11 cellular contexts compared by ENCODE assay signal in the genomic region with DNA sequence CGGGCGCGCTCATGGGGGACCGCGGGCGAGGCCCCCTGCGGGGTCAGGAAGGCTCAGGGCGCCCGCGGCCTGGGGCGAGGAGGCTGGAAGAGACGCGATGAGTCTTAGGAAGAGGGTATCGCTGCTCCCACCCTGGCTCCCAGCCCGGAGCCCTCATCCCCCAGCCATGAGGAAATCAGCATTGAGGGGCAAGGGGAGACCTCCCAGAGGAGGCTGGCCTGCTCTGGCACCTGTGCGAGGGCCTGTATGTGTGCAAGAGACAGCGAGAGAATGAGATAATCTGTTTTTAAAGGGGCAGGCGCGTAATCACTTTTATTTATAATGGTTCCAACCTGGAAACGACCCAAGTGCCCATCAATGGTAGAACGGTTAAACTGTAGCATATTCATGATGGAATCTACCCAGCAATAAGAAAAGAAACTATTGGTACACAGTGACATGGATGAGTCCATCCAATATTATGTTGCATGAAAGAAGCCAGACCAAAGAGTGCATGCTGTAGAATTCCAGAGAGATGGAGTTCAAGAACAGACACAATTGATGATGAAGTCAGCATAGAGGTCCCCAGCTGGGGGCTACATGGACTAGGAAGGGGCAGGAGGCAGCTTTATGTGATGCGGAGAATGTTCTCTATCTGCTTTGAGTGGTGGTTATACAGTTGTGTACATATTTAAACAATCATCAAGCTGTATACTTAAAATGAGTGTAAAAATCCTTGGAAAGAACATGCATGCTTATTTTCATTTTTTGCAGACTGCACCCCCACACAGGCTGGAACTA. TPM values are rescaled to one million over a fixed set of nuclear protein-coding genes. Genes with fewer than 3 reads are reported as not detected.
DNase-seq lines count a peak whose midpoint lies in the region; ATAC-seq, FAIRE-seq and TF ChIP-seq lines count a peak whose summit lies in the region.
"Had no signal": no experiment of that assay in that cellular context is flagged by ENCODE, and none has a peak within 500 bp of the region (broad histone marks: within the 10 kb centered on the region; RNA-seq: fewer than 3 reads in every experiment).

No MANE protein-coding gene starts in this region.

- H3K79me2 ChIP-seq in keratinocyte (ENCODE audit: control insufficient read depth, insufficient read depth, low read length), result no peaks in the 10 kb centered on the region

- DNase-seq in CD4-positive, alpha-beta memory T cell, result no peak
- DNase-seq in activated CD4-positive, alpha-beta memory T cell treated with anti-CD3 and anti-CD28 coated beads, Interleukin-2, amount 10 ng/mL, durations not matched to agents 7 days and 5 days, result no peak
- DNase-seq in keratinocyte (ENCODE audit: low read depth, low spot score), result no peak
- DNase-seq in left lung, result no peak
- no peak for DNase-seq in GM10248 (ENCODE audit: extremely low spot score)
- DNase-seq in putamen (ENCODE audit: low spot score), result no peak
- no peak for DNase-seq in SJCRH30

- no peaks in the 10 kb centered on the region for H4K20me1 ChIP-seq in keratinocyte (ENCODE audit: control insufficient read depth, extremely low read depth, insufficient read depth, low read length)

- no peak overlapping the region for H3K9ac ChIP-seq in keratinocyte (ENCODE audit: control insufficient read depth, extremely low read depth, insufficient read depth, low read length)

- TF ChIP-seq CTCF in keratinocyte (optimal IDR thresholded peaks at IDR 0.05 in 1 of 3, IDR thresholded peaks at IDR 0.05 in 1 of 3, conservative IDR thresholded peaks at IDR 0.05 in 1 of 3; ENCODE audit: extremely low read depth in 1 of 3, insufficient read depth in 2 of 3, low read length in 3 of 3), result no peak
- TF ChIP-seq CTCF in left lung (IDR thresholded peaks at IDR 0.05), result no peak
- TF ChIP-seq CTCF in GM10248 (IDR thresholded peaks at IDR 0.05; ENCODE audit: control extremely low read depth, extremely low read depth, low read depth, missing control alignments), result no peak

- H3K36me3 Mint-ChIP-seq in CD4-positive, alpha-beta memory T cell, result peaks cover 0 to 2% of the 10 kb centered on the region in 2 donors
- H3K36me3 Mint-ChIP-seq in activated CD4-positive, alpha-beta memory T cell treated with anti-CD3 and anti-CD28 coated beads, Interleukin-2, amount 10 ng/mL, durations not matched to agents 7 days and 5 days (ENCODE audit: low read depth), result peaks cover 3% of the 10 kb centered on the region

- peak overlapping the region; percentile 46 for H3K27ac ChIP-seq in CD4-positive, alpha-beta memory T cell (ENCODE audit: low read depth, low read length)
- no peak overlapping the region for H3K27ac ChIP-seq in keratinocyte (ENCODE audit: control insufficient read depth, insufficient read depth, low read length)
- no peak overlapping the region for H3K27ac ChIP-seq in left lung
- H3K27ac ChIP-seq in SJCRH30, result no peak overlapping the region

- H3K36me3 ChIP-seq in CD4-positive, alpha-beta memory T cell (ENCODE audit: insufficient read depth, low read length), result no peaks in the 10 kb centered on the region
- no peaks in the 10 kb centered on the region for H3K36me3 ChIP-seq in keratinocyte (ENCODE audit: control insufficient read depth in 2 of 2, extremely low read depth in 1 of 2, insufficient read depth in 2 of 2, low read length in 2 of 2)
- H3K36me3 ChIP-seq in left lung, result no peaks in the 10 kb centered on the region
- peaks cover 5% of the 10 kb centered on the region for H3K36me3 ChIP-seq in SJCRH30

- H3K27ac Mint-ChIP-seq in CD4-positive, alpha-beta memory T cell, result peak overlapping the region in 4 of 7 donors; percentile 6 to 93 (median 86)
- no peak overlapping the region for H3K27ac Mint-ChIP-seq in activated CD4-positive, alpha-beta memory T cell treated with anti-CD3 and anti-CD28 coated beads, Interleukin-2, amount 10 ng/mL, durations not matched to agents 7 days and 5 days

- ATAC-seq in GM21447 (IDR thresholded peaks at IDR 0.05; ENCODE audit: unreplicated experiment) (peak; percentile 17), left lung (no peak)

- CTCF ChIA-PET in CD4-positive, alpha-beta memory T cell (lab: Charles Lee; ENCODE audit: partially characterized antibody), result interaction anchor here (1.0 to 2.8 kb wide), 2 partner anchors 21 to 57 kb away, joined by 3 to 10 read pairs; a partner anchor contains a TSS
- CTCF ChIA-PET in activated CD4-positive, alpha-beta memory T cell treated with anti-CD3 and anti-CD28 coated beads, Interleukin-2, amount 10 ng/mL, durations not matched to agents 7 days and 5 days (lab: Charles Lee), result no interaction called here
- CTCF ChIA-PET in GM10248 (lab: Yijun Ruan, JAX), result interaction anchor here (0.9 to 4.4 kb wide), 3 partner anchors 11 to 38 kb away, joined by 3 to 13 read pairs (median 3); no protein-coding TSS in a partner anchor

- peak overlapping the region; percentile 62 for H2AFZ ChIP-seq in keratinocyte (ENCODE audit: control insufficient read depth, low read length)

- dilution Hi-C loops in keratinocyte (cut with MboI; ENCODE audit: extremely low pct_ligation_motif_present, low sequenced_read_pairs), result no loop called here

- H3K27me3 ChIP-seq in CD4-positive, alpha-beta memory T cell (ENCODE audit: insufficient read depth, low read length), result no peaks in the 10 kb centered on the region
- H3K27me3 ChIP-seq in keratinocyte (ENCODE audit: control insufficient read depth, extremely low read depth, insufficient read depth, low read length) (no peaks in the 10 kb centered on the region), left lung (peaks cover 20 to 60% of the 10 kb centered on the region in 2 donors), SJCRH30 (no peaks in the 10 kb centered on the region)

- peaks cover 24% of the 10 kb centered on the region for H3K4me1 ChIP-seq in CD4-positive, alpha-beta memory T cell (ENCODE audit: insufficient read depth, low read length)
- H3K4me1 ChIP-seq in keratinocyte (ENCODE audit: control insufficient read depth, extremely low read depth, insufficient read depth, low read length), result peaks cover 7% of the 10 kb centered on the region
- peaks cover 0 to 5% of the 10 kb centered on the region in 2 donors for H3K4me1 ChIP-seq in left lung
- H3K4me1 ChIP-seq in SJCRH30, result peaks cover 3% of the 10 kb centered on the region; the same call in 1 of the 2 replicates

- no peaks in the 10 kb centered on the region for H3K27me3 Mint-ChIP-seq in CD4-positive, alpha-beta memory T cell
- H3K27me3 Mint-ChIP-seq in activated CD4-positive, alpha-beta memory T cell treated with anti-CD3 and anti-CD28 coated beads, Interleukin-2, amount 10 ng/mL, durations not matched to agents 7 days and 5 days, result no peaks in the 10 kb centered on the region

- POLR2A ChIA-PET in CD4-positive, alpha-beta memory T cell (lab: Charles Lee; ENCODE audit: partially characterized antibody), result interaction anchor here (0.7 to 2.1 kb wide), 2 partner anchors 36 kb away, joined by 3 to 24 read pairs; a partner anchor contains a TSS
- POLR2A ChIA-PET in activated CD4-positive, alpha-beta memory T cell treated with anti-CD3 and anti-CD28 coated beads, Interleukin-2, amount 10 ng/mL, durations not matched to agents 7 days and 5 days (lab: Charles Lee), result interaction anchor here (1.5 kb wide), 1 partner anchor 12 kb away, joined by 5 read pairs; no protein-coding TSS in a partner anchor
- POLR2A ChIA-PET in GM10248 (lab: Yijun Ruan, JAX), result no interaction called here

- intact Hi-C loops in CD4-positive, alpha-beta memory T cell (cut with micrococcal nuclease), result loop anchor here (1.0 to 2.0 kb wide), 3 partner anchors 15 to 36 kb away; a partner anchor contains a TSS
- intact Hi-C loops in left lung (cut with DNase I), result no loop called here

- no peaks in the 10 kb centered on the region for H3K9me3 ChIP-seq in CD4-positive, alpha-beta memory T cell (ENCODE audit: control insufficient read depth in 1 of 2, low read length in 2 of 2)
- H3K9me3 ChIP-seq in keratinocyte (ENCODE audit: control insufficient read depth, low read depth, low read length) (no peaks in the 10 kb centered on the region), left lung (no peaks in the 10 kb centered on the region), SJCRH30 (replicated peaks) (no peaks in the 10 kb centered on the region)

- peak overlapping the region in 1 of 2 donors; percentile 42 for H3K4me3 ChIP-seq in CD4-positive, alpha-beta memory T cell (ENCODE audit: low read length in 2 of 2)
- H3K4me3 ChIP-seq in keratinocyte (ENCODE audit: control insufficient read depth in 2 of 3, extremely low read depth in 1 of 3, insufficient read depth in 2 of 3, low read depth in 1 of 3, low read length in 3 of 3) (peak overlapping the region; percentile 27 to 54 (median 32)), left lung (no peak overlapping the region), SJCRH30 (no peak overlapping the region)

- H3K9me1 ChIP-seq in keratinocyte (ENCODE audit: control insufficient read depth, extremely low read depth, insufficient read depth, low read length), result no peaks in the 10 kb centered on the region

- FAIRE-seq in keratinocyte (lab: Jason Lieb, UNC), result no peak
- FAIRE-seq: G401.6 had no signal

- H3K4me3 Mint-ChIP-seq in CD4-positive, alpha-beta memory T cell, result peak overlapping the region; percentile 61 to 85 (median 75)
- peak overlapping the region; percentile 65 for H3K4me3 Mint-ChIP-seq in activated CD4-positive, alpha-beta memory T cell treated with anti-CD3 and anti-CD28 coated beads, Interleukin-2, amount 10 ng/mL, durations not matched to agents 7 days and 5 days

- peaks cover 18 to 27% (median 23%) of the 10 kb centered on the region in 4 donors for H3K4me1 Mint-ChIP-seq in CD4-positive, alpha-beta memory T cell
- peaks cover 24% of the 10 kb centered on the region for H3K4me1 Mint-ChIP-seq in activated CD4-positive, alpha-beta memory T cell treated with anti-CD3 and anti-CD28 coated beads, Interleukin-2, amount 10 ng/mL, durations not matched to agents 7 days and 5 days

- peak overlapping the region; percentile 80 for H3K4me2 ChIP-seq in keratinocyte (ENCODE audit: control insufficient read depth, extremely low read depth, insufficient read depth, low read depth, low read length)

- peaks cover 0 to 4% (median 0%) of the 10 kb centered on the region in 8 donors for H3K9me3 Mint-ChIP-seq in CD4-positive, alpha-beta memory T cell
- H3K9me3 Mint-ChIP-seq in activated CD4-positive, alpha-beta memory T cell treated with anti-CD3 and anti-CD28 coated beads, Interleukin-2, amount 10 ng/mL, durations not matched to agents 7 days and 5 days, result no peaks in the 10 kb centered on the region

RNA-seq across cellular contexts. Expression of a gene that starts 14.4 kb away (rescaled TPM):
- 10 to 100 TPM in 1 of 2 experiments, 1 to 10 TPM in 1; 9.8 to 11.4 TPM for total RNA-seq in CD4-positive, alpha-beta memory T cell
- 1 to 10 TPM in 1 of 2 donors, not detected in 1; 1.6 TPM for polyA plus RNA-seq in CD4-positive, alpha-beta memory T cell
- total RNA-seq in activated CD4-positive, alpha-beta memory T cell treated with anti-CD3 and anti-CD28 coated beads, Interleukin-2, amount 10 ng/mL, durations not matched to agents 7 days and 5 days, result 10 to 100 TPM; 12.0 to 13.3 TPM
- 4.1 to 5.2 TPM (median 4.5 TPM) in 3 replicates for polyA plus RNA-seq in keratinocyte
- polyA plus RNA-seq in keratinocyte (2011; ENCODE audit: low read depth), result 0.27 TPM
- polyA plus RNA-seq in keratinocyte (2011; cell fraction: cytosol; rRNA removed), result 3.4 and 4.3 TPM in 2 replicates
- 14.0 and 19.2 TPM in 2 replicates for polyA plus RNA-seq in keratinocyte (2011; cell fraction: nucleus; rRNA removed)
- 1.9 and 5.2 TPM in 2 replicates for polyA plus RNA-seq in keratinocyte (2012; ENCODE audit: low replicate concordance)
- 6.4 to 7.6 TPM (median 7.3 TPM) in 3 replicates for polyA minus RNA-seq in keratinocyte
- 10.6 TPM for polyA minus RNA-seq in keratinocyte (2011; cell fraction: cytosol; rRNA and poly(A)+ RNA removed)
- 7.9 and 12.0 TPM in 2 replicates for polyA minus RNA-seq in keratinocyte (2011; cell fraction: nucleus; rRNA and poly(A)+ RNA removed)
- total RNA-seq in left lung, result 1 to 10 TPM; 2.4 to 3.5 TPM
- total RNA-seq in SJCRH30 (2014; rRNA removed; shearing (Covaris generic)), result 12.0 and 14.2 TPM in 2 replicates

RNA-seq across cellular contexts. Expression of a gene that starts 23.5 kb away (rescaled TPM):
- total RNA-seq in CD4-positive, alpha-beta memory T cell, result not detected
- polyA plus RNA-seq in CD4-positive, alpha-beta memory T cell, result not detected
- total RNA-seq in activated CD4-positive, alpha-beta memory T cell treated with anti-CD3 and anti-CD28 coated beads, Interleukin-2, amount 10 ng/mL, durations not matched to agents 7 days and 5 days, result not detected
- not detected in 3 replicates for polyA plus RNA-seq in keratinocyte
- not detected for polyA plus RNA-seq in keratinocyte (2011; ENCODE audit: low read depth)
- polyA plus RNA-seq in keratinocyte (2011; cell fraction: cytosol; rRNA removed), result not detected in 2 replicates
- not detected in 2 replicates for polyA plus RNA-seq in keratinocyte (2011; cell fraction: nucleus; rRNA removed)
- not detected in 2 replicates for polyA plus RNA-seq in keratinocyte (2012; ENCODE audit: low replicate concordance)
- not detected in 3 replicates for polyA minus RNA-seq in keratinocyte
- not detected for polyA minus RNA-seq in keratinocyte (2011; cell fraction: cytosol; rRNA and poly(A)+ RNA removed)
- polyA minus RNA-seq in keratinocyte (2011; cell fraction: nucleus; rRNA and poly(A)+ RNA removed), result not detected in 2 replicates
- total RNA-seq in left lung, result not detected
- not detected in 2 replicates for total RNA-seq in SJCRH30 (2014; rRNA removed; shearing (Covaris generic))
- total RNA-seq: fibroblast of lung, temporal lobe had no signal
- polyA plus RNA-seq: fibroblast of lung had no signal

RNA-seq across cellular contexts. Expression of a gene that starts 35.8 kb away (rescaled TPM):
- total RNA-seq in CD4-positive, alpha-beta memory T cell, result 100 to 1,000 TPM; 187 to 188 TPM
- polyA plus RNA-seq in CD4-positive, alpha-beta memory T cell, result 100 to 1,000 TPM; 239 to 400 TPM
- total RNA-seq in activated CD4-positive, alpha-beta memory T cell treated with anti-CD3 and anti-CD28 coated beads, Interleukin-2, amount 10 ng/mL, durations not matched to agents 7 days and 5 days, result 100 to 1,000 TPM; 259 to 262 TPM
- polyA plus RNA-seq in keratinocyte, result 329 to 378 TPM (median 357 TPM) in 3 replicates
- polyA plus RNA-seq in keratinocyte (2011; ENCODE audit: low read depth), result 432 TPM
- polyA plus RNA-seq in keratinocyte (2011; cell fraction: cytosol; rRNA removed), result 284 and 359 TPM in 2 replicates
- 233 and 249 TPM in 2 replicates for polyA plus RNA-seq in keratinocyte (2011; cell fraction: nucleus; rRNA removed)
- polyA plus RNA-seq in keratinocyte (2012; ENCODE audit: low replicate concordance), result 225 and 369 TPM in 2 replicates
- 337 to 463 TPM (median 392 TPM) in 3 replicates for polyA minus RNA-seq in keratinocyte
- 226 TPM for polyA minus RNA-seq in keratinocyte (2011; cell fraction: cytosol; rRNA and poly(A)+ RNA removed)
- polyA minus RNA-seq in keratinocyte (2011; cell fraction: nucleus; rRNA and poly(A)+ RNA removed), result 94.9 and 135 TPM in 2 replicates
- 100 to 1,000 TPM; 177 to 226 TPM for total RNA-seq in left lung
- total RNA-seq in SJCRH30 (2014; rRNA removed; shearing (Covaris generic)), result 815 and 876 TPM in 2 replicates

RNA-seq across cellular contexts. Expression of a gene that starts 36.8 kb away (rescaled TPM):
- total RNA-seq in CD4-positive, alpha-beta memory T cell, result 1 to 10 TPM; 7.0 to 7.4 TPM
- polyA plus RNA-seq in CD4-positive, alpha-beta memory T cell, result 10 to 100 TPM; 20.5 to 41.5 TPM
- total RNA-seq in activated CD4-positive, alpha-beta memory T cell treated with anti-CD3 and anti-CD28 coated beads, Interleukin-2, amount 10 ng/mL, durations not matched to agents 7 days and 5 days, result 10 to 100 TPM; 10.1 to 10.7 TPM
- polyA plus RNA-seq in keratinocyte, result 7.5 to 13.1 TPM (median 8.2 TPM) in 3 replicates
- 7.2 TPM for polyA plus RNA-seq in keratinocyte (2011; ENCODE audit: low read depth)
- polyA plus RNA-seq in keratinocyte (2011; cell fraction: cytosol; rRNA removed), result 6.4 and 11.3 TPM in 2 replicates
- polyA plus RNA-seq in keratinocyte (2011; cell fraction: nucleus; rRNA removed), result 2.8 and 3.4 TPM in 2 replicates
- 8.5 and 9.6 TPM in 2 replicates for polyA plus RNA-seq in keratinocyte (2012; ENCODE audit: low replicate concordance)
- 2.6 to 10.7 TPM (median 7.1 TPM) in 3 replicates for polyA minus RNA-seq in keratinocyte
- 11.3 TPM for polyA minus RNA-seq in keratinocyte (2011; cell fraction: cytosol; rRNA and poly(A)+ RNA removed)
- 1.3 and 1.4 TPM in 2 replicates for polyA minus RNA-seq in keratinocyte (2011; cell fraction: nucleus; rRNA and poly(A)+ RNA removed)
- total RNA-seq in left lung, result 10 to 100 TPM; 23.1 to 23.3 TPM
- total RNA-seq in SJCRH30 (2014; rRNA removed; shearing (Covaris generic)), result 28.9 and 42.0 TPM in 2 replicates

RNA-seq across cellular contexts. Expression of a gene that starts 55.8 kb away (rescaled TPM):
- total RNA-seq in CD4-positive, alpha-beta memory T cell, result 10 to 100 TPM; 38.4 to 38.9 TPM
- 10 to 100 TPM; 21.3 to 23.5 TPM for polyA plus RNA-seq in CD4-positive, alpha-beta memory T cell
- total RNA-seq in activated CD4-positive, alpha-beta memory T cell treated with anti-CD3 and anti-CD28 coated beads, Interleukin-2, amount 10 ng/mL, durations not matched to agents 7 days and 5 days, result 10 to 100 TPM in 1 of 2 experiments, 1 to 10 TPM in 1; 8.9 to 14.3 TPM
- 18.6 to 24.2 TPM (median 19.8 TPM) in 3 replicates for polyA plus RNA-seq in keratinocyte
- 4.0 TPM for polyA plus RNA-seq in keratinocyte (2011; ENCODE audit: low read depth)
- polyA plus RNA-seq in keratinocyte (2011; cell fraction: cytosol; rRNA removed), result 17.1 and 17.4 TPM in 2 replicates
- 34.6 and 40.0 TPM in 2 replicates for polyA plus RNA-seq in keratinocyte (2011; cell fraction: nucleus; rRNA removed)
- polyA plus RNA-seq in keratinocyte (2012; ENCODE audit: low replicate concordance), result 17.6 and 25.3 TPM in 2 replicates
- polyA minus RNA-seq in keratinocyte, result 14.3 to 52.1 TPM (median 34.3 TPM) in 3 replicates
- 13.4 TPM for polyA minus RNA-seq in keratinocyte (2011; cell fraction: cytosol; rRNA and poly(A)+ RNA removed)
- 11.4 and 16.9 TPM in 2 replicates for polyA minus RNA-seq in keratinocyte (2011; cell fraction: nucleus; rRNA and poly(A)+ RNA removed)
- total RNA-seq in left lung, result 10 to 100 TPM; 12.1 to 18.0 TPM
- total RNA-seq in SJCRH30 (2014; rRNA removed; shearing (Covaris generic)), result 40.2 and 44.4 TPM in 2 replicates

Comparison
In these comparisons a context has a peak if more than half of its experiments do, and no peak if none do; other contexts are left out.
1. H3K4me3 ChIP-seq: peak in keratinocyte (3 of 3); none in left lung (0 of 2) and SJCRH30 (single experiment).